In genomic region chr16:74984670-74985411, GRCh38 we compare ENCODE assay signal across 1 cellular context.
TF ChIP-seq lines count a peak whose summit lies in the region.

A gene with protein sequence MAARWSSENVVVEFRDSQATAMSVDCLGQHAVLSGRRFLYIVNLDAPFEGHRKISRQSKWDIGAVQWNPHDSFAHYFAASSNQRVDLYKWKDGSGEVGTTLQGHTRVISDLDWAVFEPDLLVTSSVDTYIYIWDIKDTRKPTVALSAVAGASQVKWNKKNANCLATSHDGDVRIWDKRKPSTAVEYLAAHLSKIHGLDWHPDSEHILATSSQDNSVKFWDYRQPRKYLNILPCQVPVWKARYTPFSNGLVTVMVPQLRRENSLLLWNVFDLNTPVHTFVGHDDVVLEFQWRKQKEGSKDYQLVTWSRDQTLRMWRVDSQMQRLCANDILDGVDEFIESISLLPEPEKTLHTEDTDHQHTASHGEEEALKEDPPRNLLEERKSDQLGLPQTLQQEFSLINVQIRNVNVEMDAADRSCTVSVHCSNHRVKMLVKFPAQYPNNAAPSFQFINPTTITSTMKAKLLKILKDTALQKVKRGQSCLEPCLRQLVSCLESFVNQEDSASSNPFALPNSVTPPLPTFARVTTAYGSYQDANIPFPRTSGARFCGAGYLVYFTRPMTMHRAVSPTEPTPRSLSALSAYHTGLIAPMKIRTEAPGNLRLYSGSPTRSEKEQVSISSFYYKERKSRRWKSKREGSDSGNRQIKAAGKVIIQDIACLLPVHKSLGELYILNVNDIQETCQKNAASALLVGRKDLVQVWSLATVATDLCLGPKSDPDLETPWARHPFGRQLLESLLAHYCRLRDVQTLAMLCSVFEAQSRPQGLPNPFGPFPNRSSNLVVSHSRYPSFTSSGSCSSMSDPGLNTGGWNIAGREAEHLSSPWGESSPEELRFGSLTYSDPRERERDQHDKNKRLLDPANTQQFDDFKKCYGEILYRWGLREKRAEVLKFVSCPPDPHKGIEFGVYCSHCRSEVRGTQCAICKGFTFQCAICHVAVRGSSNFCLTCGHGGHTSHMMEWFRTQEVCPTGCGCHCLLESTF (minus strand): TSS chr16:74985123. CDS start chr16:74985017, 106 bp downstream.

TF ChIP-seq in HepG2, 621 proteins besides CTCF, POLR2A, EP300 and RAD21 (continued from another document and continues in another):
- TF ChIP-seq, protein P1, sequence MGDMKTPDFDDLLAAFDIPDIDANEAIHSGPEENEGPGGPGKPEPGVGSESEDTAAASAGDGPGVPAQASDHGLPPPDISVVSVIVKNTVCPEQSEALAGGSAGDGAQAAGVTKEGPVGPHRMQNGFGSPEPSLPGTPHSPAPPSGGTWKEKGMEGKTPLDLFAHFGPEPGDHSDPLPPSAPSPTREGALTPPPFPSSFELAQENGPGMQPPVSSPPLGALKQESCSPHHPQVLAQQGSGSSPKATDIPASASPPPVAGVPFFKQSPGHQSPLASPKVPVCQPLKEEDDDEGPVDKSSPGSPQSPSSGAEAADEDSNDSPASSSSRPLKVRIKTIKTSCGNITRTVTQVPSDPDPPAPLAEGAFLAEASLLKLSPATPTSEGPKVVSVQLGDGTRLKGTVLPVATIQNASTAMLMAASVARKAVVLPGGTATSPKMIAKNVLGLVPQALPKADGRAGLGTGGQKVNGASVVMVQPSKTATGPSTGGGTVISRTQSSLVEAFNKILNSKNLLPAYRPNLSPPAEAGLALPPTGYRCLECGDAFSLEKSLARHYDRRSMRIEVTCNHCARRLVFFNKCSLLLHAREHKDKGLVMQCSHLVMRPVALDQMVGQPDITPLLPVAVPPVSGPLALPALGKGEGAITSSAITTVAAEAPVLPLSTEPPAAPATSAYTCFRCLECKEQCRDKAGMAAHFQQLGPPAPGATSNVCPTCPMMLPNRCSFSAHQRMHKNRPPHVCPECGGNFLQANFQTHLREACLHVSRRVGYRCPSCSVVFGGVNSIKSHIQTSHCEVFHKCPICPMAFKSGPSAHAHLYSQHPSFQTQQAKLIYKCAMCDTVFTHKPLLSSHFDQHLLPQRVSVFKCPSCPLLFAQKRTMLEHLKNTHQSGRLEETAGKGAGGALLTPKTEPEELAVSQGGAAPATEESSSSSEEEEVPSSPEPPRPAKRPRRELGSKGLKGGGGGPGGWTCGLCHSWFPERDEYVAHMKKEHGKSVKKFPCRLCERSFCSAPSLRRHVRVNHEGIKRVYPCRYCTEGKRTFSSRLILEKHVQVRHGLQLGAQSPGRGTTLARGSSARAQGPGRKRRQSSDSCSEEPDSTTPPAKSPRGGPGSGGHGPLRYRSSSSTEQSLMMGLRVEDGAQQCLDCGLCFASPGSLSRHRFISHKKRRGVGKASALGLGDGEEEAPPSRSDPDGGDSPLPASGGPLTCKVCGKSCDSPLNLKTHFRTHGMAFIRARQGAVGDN (CRISPR knock-in tag; IDR thresholded peaks at IDR 0.05), result peak; percentile 88
- TF ChIP-seq ZBTB4 (CRISPR knock-in tag; IDR thresholded peaks at IDR 0.05; ENCODE audit: borderline replicate concordance) (no peak), ZNF10 (CRISPR knock-in tag; IDR thresholded peaks at IDR 0.05; ENCODE audit: borderline replicate concordance, low read depth) (no peak), RNF219 (CRISPR knock-in tag; IDR thresholded peaks at IDR 0.05) (no peak), ZNF234 (CRISPR knock-in tag; conservative IDR thresholded peaks at IDR 0.05) (no peak), ZSCAN22 (CRISPR knock-in tag; IDR thresholded peaks at IDR 0.05) (no peak), GZF1 (CRISPR knock-in tag; IDR thresholded peaks at IDR 0.05) (no peak; the same call in 1 of the 2 replicates), IKZF1 (IDR thresholded peaks at IDR 0.05) (no peak), ZNF34 (CRISPR knock-in tag; IDR thresholded peaks at IDR 0.05; ENCODE audit: borderline replicate concordance) (peak; percentile 68; the same call in 1 of the 2 replicates), ZNF205 (CRISPR knock-in tag; IDR thresholded peaks at IDR 0.05) (no peak), SP1 (IDR thresholded peaks at IDR 0.05) (0 out of 2 replicates have a peak, but pooled peaks have one; percentile 27), SP1 (CRISPR knock-in tag; IDR thresholded peaks at IDR 0.05) (peak; percentile 96), THAP8 (CRISPR knock-in tag; IDR thresholded peaks at IDR 0.05; ENCODE audit: borderline replicate concordance) (no peak; the same call in 1 of the 2 replicates), ZNF138 (CRISPR knock-in tag; IDR thresholded peaks at IDR 0.05; ENCODE audit: low read depth) (no peak), KLF15 (CRISPR knock-in tag; IDR thresholded peaks at IDR 0.05; ENCODE audit: borderline replicate concordance) (no peak), CENPX (CRISPR knock-in tag; IDR thresholded peaks at IDR 0.05) (no peak), ZNF414 (CRISPR knock-in tag; IDR thresholded peaks at IDR 0.05) (no peak), ZFP91 (CRISPR knock-in tag; IDR thresholded peaks at IDR 0.05; ENCODE audit: borderline replicate concordance) (peak; percentile 92), PLRG1 (conservative IDR thresholded peaks at IDR 0.05) (no peak), SYNCRIP (IDR thresholded peaks at IDR 0.05; ENCODE audit: insufficient read depth, low read depth, low read length) (no peak), ZNF780A (CRISPR knock-in tag; IDR thresholded peaks at IDR 0.05) (peak; percentile 35; the same call in 1 of the 2 replicates), AGO2 (optimal IDR thresholded peaks at IDR 0.05; ENCODE audit: low read depth, low read length) (peak; percentile 85), REPIN1 (CRISPR knock-in tag; IDR thresholded peaks at IDR 0.05; ENCODE audit: borderline replicate concordance, low read depth) (peak; percentile 12; the same call in 1 of the 2 replicates), NKX3-1 (CRISPR knock-in tag; IDR thresholded peaks at IDR 0.05) (no peak), BCL6 (CRISPR knock-in tag; IDR thresholded peaks at IDR 0.05) (peak; percentile 64; the same call in 1 of the 2 replicates), ESRRA (CRISPR knock-in tag; IDR thresholded peaks at IDR 0.05; ENCODE audit: low read depth) (no peak), ZNF350 (CRISPR knock-in tag; IDR thresholded peaks at IDR 0.05; ENCODE audit: borderline replicate concordance, low read depth) (peak; percentile 59; the same call in 1 of the 2 replicates), ERF (CRISPR knock-in tag; IDR thresholded peaks at IDR 0.05) (peak; percentile 72; the same call in 1 of the 2 replicates), ZNF253 (CRISPR knock-in tag; IDR thresholded peaks at IDR 0.05; ENCODE audit: borderline replicate concordance) (no peak), AHR (CRISPR knock-in tag; IDR thresholded peaks at IDR 0.05) (peak; percentile 88), SMC3 (IDR thresholded peaks at IDR 0.05; ENCODE audit: low read length) (no peak), PHF20 (CRISPR knock-in tag; IDR thresholded peaks at IDR 0.05) (no peak; the same call in none of the 2 replicates), ELF3 (CRISPR knock-in tag; IDR thresholded peaks at IDR 0.05) (peak; percentile 83), ZBTB21 (CRISPR knock-in tag; IDR thresholded peaks at IDR 0.05) (no peak; the same call in 1 of the 2 replicates), ELF4 (CRISPR knock-in tag; IDR thresholded peaks at IDR 0.05; ENCODE audit: borderline replicate concordance) (peak; percentile 84; the same call in 1 of the 2 replicates), ZNF343 (CRISPR knock-in tag; IDR thresholded peaks at IDR 0.05) (0 out of 2 replicates have a peak, but pooled peaks have one; percentile 45), ZBTB39 (CRISPR knock-in tag; IDR thresholded peaks at IDR 0.05) (no peak), THAP11 (CRISPR knock-in tag; IDR thresholded peaks at IDR 0.05) (peak; percentile 98), KDM6A (CRISPR knock-in tag; IDR thresholded peaks at IDR 0.05; ENCODE audit: low read depth) (no peak), SMARCE1 (IDR thresholded peaks at IDR 0.05; ENCODE audit: borderline replicate concordance) (no peak), ZNF549 (CRISPR knock-in tag; IDR thresholded peaks at IDR 0.05) (no peak)
- TF ChIP-seq, protein P2, sequence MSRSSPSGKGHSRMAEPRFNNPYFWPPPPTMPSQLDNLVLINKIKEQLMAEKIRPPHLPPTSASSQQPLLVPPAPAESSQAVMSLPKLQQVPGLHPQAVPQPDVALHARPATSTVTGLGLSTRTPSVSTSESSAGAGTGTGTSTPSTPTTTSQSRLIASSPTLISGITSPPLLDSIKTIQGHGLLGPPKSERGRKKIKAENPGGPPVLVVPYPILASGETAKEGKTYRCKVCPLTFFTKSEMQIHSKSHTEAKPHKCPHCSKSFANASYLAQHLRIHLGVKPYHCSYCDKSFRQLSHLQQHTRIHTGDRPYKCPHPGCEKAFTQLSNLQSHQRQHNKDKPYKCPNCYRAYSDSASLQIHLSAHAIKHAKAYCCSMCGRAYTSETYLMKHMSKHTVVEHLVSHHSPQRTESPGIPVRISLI (CRISPR knock-in tag; IDR thresholded peaks at IDR 0.05; ENCODE audit: borderline replicate concordance), result peak; percentile 25; the same call in 1 of the 2 replicates
